Comparison of ENCODE assay signal across 14 cellular contexts in the genomic region with DNA sequence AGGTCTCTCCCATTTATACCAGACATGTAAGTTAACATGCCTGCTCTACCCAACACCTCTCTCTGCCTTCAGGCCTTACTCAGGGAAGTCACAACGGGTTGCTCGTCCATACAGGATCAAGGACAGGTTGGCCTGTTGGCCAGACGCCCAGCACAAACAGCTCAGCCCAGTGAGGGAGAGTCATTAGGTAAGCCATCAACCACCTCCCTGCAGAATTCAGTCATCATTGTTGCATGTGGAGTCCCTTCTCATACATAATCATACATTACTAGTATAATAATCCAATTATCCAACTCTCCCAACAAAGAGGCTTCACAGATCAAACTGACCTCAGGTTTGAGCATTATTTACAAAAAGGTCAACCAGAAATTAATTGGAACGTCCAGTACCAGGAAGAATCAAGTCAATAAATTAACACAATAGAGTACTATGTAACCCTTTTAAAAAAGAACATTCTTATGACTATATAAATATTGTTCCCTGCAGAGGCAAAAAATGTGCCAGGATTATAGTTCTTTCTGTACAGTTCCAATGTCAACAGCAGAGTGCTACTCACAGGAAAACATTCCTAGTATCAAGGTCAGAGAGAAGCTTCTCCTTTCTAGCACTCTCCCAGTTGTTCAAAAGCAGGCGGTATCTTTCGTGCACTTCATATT. TPM values are rescaled to one million over a fixed set of nuclear protein-coding genes. Genes with fewer than 3 reads are reported as not detected.
DNase-seq lines count a peak whose midpoint lies in the region; ATAC-seq and TF ChIP-seq lines count a peak whose summit lies in the region.
"Had no signal": no experiment of that assay in that cellular context is flagged by ENCODE, and none has a peak within 500 bp of the region (broad histone marks: within the 10 kb centered on the region; RNA-seq: fewer than 3 reads in every experiment).

No MANE protein-coding gene starts in this region.

- intact Hi-C loops in esophagus squamous epithelium (cut with DNase I) = no loop called here

- CTCF ChIA-PET in HEK293 (lab: Yijun Ruan, JAX) = interaction anchor here (0.8 to 0.9 kb wide), 2 partner anchors 12 to 81 kb away, joined by 3 to 5 read pairs; no protein-coding TSS in a partner anchor

- ATAC-seq in HG03469 (IDR thresholded peaks at IDR 0.05; ENCODE audit: unreplicated experiment) = no peak
- ATAC-seq in HG03571 (IDR thresholded peaks at IDR 0.05; ENCODE audit: unreplicated experiment) = no peak
- ATAC-seq: natural killer cell, Panc1 had no signal

- H3K36me3 ChIP-seq in HEK293 (ENCODE audit: control insufficient read depth in 2 of 2, insufficient read depth in 1 of 2, low read length in 2 of 2) (no peaks in the 10 kb centered on the region), esophagus squamous epithelium (no peaks in the 10 kb centered on the region)
- H3K36me3 ChIP-seq: BE2C had no signal

- POLR2A ChIA-PET in HEK293 (lab: Yijun Ruan, JAX) = interaction anchor here (0.6 kb wide), 1 partner anchor 12 kb away, joined by 3 read pairs; no protein-coding TSS in a partner anchor

- no peak overlapping the region for H3K4me3 ChIP-seq in HEK293 (ENCODE audit: low read depth, low read length)
- H3K4me3 ChIP-seq in esophagus squamous epithelium = no peak overlapping the region

- TF ChIP-seq CTCF in HEK293 (tag by site-specific recombination; IDR thresholded peaks at IDR 0.05) (no peak), esophagus squamous epithelium (IDR thresholded peaks at IDR 0.05) (no peak), osteocyte (IDR thresholded peaks at IDR 0.05) (no peak), chondrocyte (IDR thresholded peaks at IDR 0.05) (no peak)

- DNase-seq in NCI-H748 treated with DMSO at 0.1 percent for 48 hours (lab: John Stamatoyannopoulos, UW) (peak; percentile 58), esophagus squamous epithelium (lab: John Stamatoyannopoulos, UW) (no peak), osteocyte (ENCODE audit: extremely low spot score, unreplicated experiment) (no peak), NCI-H1436 treated with DMSO at 0.1 percent for 48 hours (lab: John Stamatoyannopoulos, UW) (no peak), chondrocyte (ENCODE audit: low spot score) (no peak)
- DNase-seq: amniotic stem cell, BE2C, endodermal cell, natural killer cell, NCI-H1930 had no signal

- H3K9me3 Mint-ChIP-seq in osteocyte (ENCODE audit: unreplicated experiment) (no peaks in the 10 kb centered on the region), chondrocyte (ENCODE audit: low read depth) (no peaks in the 10 kb centered on the region)
- H3K9me3 Mint-ChIP-seq: endodermal cell, natural killer cell had no signal

- H3K27ac ChIP-seq in HEK293 (ENCODE audit: extremely low read depth, low read depth, low read length) = no peak overlapping the region
- H3K27ac ChIP-seq in esophagus squamous epithelium = peak overlapping the region; percentile 3 to 61 (median 55)

- H3K36me3 Mint-ChIP-seq in osteocyte (ENCODE audit: unreplicated experiment) = no peaks in the 10 kb centered on the region
- peaks cover 3% of the 10 kb centered on the region for H3K36me3 Mint-ChIP-seq in chondrocyte (ENCODE audit: low read depth)
- H3K36me3 Mint-ChIP-seq: natural killer cell had no signal

- peaks cover 11% of the 10 kb centered on the region for H3K4me1 Mint-ChIP-seq in osteocyte (ENCODE audit: unreplicated experiment)
- peaks cover 12% of the 10 kb centered on the region for H3K4me1 Mint-ChIP-seq in chondrocyte (ENCODE audit: low read depth)
- H3K4me1 Mint-ChIP-seq: natural killer cell had no signal

- 55 to 73% methylated on average over 3 to 5 of the region's 6 CpGs for WGBS in esophagus squamous epithelium, 2 donors

- H3K27me3 ChIP-seq in esophagus squamous epithelium = no peaks in the 10 kb centered on the region
- H3K27me3 ChIP-seq: BE2C had no signal

- no peak overlapping the region for H3K4me3 Mint-ChIP-seq in osteocyte (ENCODE audit: unreplicated experiment)
- no peak overlapping the region for H3K4me3 Mint-ChIP-seq in chondrocyte (ENCODE audit: unreplicated experiment)
- H3K4me3 Mint-ChIP-seq: endodermal cell, natural killer cell had no signal

- H3K9me3 ChIP-seq in HEK293 (ENCODE audit: control insufficient read depth, insufficient read depth, low read depth, low read length) (no peaks in the 10 kb centered on the region), esophagus squamous epithelium (no peaks in the 10 kb centered on the region)
- H3K9me3 ChIP-seq: BE2C had no signal

- no peak for TF ChIP-seq POLR2A in esophagus squamous epithelium (IDR thresholded peaks at IDR 0.05)

- H3K4me1 ChIP-seq in HEK293 (ENCODE audit: control insufficient read depth, insufficient read depth, low read length) (no peaks in the 10 kb centered on the region), esophagus squamous epithelium (peaks cover 7 to 24% (median 10%) of the 10 kb centered on the region in 3 donors)

- H3K27ac Mint-ChIP-seq in osteocyte (ENCODE audit: unreplicated experiment) = peak overlapping the region; percentile 24
- no peak overlapping the region for H3K27ac Mint-ChIP-seq in chondrocyte (ENCODE audit: unreplicated experiment)
- H3K27ac Mint-ChIP-seq: endodermal cell, natural killer cell had no signal

- H3K27me3 Mint-ChIP-seq in osteocyte (ENCODE audit: unreplicated experiment) (no peaks in the 10 kb centered on the region), chondrocyte (ENCODE audit: low read depth) (no peaks in the 10 kb centered on the region)

TF ChIP-seq in HEK293, 187 proteins besides CTCF, POLR2A, EP300 and RAD21 (continues in another document):
- TF ChIP-seq ZNF214 (tag by site-specific recombination; IDR thresholded peaks at IDR 0.05; ENCODE audit: borderline replicate concordance) (no peak), ZNF23 (tag by site-specific recombination; IDR thresholded peaks at IDR 0.05; ENCODE audit: borderline replicate concordance) (no peak), SP2 (tag by site-specific recombination; IDR thresholded peaks at IDR 0.05) (no peak), GLIS2 (tag by site-specific recombination; IDR thresholded peaks at IDR 0.05) (no peak)
- TF ChIP-seq, protein P1, sequence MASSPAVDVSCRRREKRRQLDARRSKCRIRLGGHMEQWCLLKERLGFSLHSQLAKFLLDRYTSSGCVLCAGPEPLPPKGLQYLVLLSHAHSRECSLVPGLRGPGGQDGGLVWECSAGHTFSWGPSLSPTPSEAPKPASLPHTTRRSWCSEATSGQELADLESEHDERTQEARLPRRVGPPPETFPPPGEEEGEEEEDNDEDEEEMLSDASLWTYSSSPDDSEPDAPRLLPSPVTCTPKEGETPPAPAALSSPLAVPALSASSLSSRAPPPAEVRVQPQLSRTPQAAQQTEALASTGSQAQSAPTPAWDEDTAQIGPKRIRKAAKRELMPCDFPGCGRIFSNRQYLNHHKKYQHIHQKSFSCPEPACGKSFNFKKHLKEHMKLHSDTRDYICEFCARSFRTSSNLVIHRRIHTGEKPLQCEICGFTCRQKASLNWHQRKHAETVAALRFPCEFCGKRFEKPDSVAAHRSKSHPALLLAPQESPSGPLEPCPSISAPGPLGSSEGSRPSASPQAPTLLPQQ (tag by site-specific recombination; IDR thresholded peaks at IDR 0.05) = no peak
- TF ChIP-seq, protein P2, sequence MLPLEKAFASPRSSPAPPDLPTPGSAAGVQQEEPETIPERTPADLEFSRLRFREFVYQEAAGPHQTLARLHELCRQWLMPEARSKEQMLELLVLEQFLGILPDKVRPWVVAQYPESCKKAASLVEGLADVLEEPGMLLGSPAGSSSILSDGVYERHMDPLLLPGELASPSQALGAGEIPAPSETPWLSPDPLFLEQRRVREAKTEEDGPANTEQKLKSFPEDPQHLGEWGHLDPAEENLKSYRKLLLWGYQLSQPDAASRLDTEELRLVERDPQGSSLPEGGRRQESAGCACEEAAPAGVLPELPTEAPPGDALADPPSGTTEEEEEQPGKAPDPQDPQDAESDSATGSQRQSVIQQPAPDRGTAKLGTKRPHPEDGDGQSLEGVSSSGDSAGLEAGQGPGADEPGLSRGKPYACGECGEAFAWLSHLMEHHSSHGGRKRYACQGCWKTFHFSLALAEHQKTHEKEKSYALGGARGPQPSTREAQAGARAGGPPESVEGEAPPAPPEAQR (tag by site-specific recombination; IDR thresholded peaks at IDR 0.05) = no peak
- TF ChIP-seq, protein P3, sequence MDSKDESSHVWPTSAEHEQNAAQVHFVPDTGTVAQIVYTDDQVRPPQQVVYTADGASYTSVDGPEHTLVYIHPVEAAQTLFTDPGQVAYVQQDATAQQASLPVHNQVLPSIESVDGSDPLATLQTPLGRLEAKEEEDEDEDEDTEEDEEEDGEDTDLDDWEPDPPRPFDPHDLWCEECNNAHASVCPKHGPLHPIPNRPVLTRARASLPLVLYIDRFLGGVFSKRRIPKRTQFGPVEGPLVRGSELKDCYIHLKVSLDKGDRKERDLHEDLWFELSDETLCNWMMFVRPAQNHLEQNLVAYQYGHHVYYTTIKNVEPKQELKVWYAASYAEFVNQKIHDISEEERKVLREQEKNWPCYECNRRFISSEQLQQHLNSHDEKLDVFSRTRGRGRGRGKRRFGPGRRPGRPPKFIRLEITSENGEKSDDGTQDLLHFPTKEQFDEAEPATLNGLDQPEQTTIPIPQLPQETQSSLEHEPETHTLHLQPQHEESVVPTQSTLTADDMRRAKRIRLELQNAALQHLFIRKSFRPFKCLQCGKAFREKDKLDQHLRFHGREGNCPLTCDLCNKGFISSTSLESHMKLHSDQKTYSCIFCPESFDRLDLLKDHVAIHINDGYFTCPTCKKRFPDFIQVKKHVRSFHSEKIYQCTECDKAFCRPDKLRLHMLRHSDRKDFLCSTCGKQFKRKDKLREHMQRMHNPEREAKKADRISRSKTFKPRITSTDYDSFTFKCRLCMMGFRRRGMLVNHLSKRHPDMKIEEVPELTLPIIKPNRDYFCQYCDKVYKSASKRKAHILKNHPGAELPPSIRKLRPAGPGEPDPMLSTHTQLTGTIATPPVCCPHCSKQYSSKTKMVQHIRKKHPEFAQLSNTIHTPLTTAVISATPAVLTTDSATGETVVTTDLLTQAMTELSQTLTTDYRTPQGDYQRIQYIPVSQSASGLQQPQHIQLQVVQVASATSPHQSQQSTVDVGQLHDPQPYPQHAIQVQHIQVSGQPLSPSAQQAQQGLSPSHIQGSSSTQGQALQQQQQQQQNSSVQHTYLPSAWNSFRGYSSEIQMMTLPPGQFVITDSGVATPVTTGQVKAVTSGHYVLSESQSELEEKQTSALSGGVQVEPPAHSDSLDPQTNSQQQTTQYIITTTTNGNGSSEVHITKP (tag by site-specific recombination; IDR thresholded peaks at IDR 0.05) = no peak
- TF ChIP-seq, protein P4, sequence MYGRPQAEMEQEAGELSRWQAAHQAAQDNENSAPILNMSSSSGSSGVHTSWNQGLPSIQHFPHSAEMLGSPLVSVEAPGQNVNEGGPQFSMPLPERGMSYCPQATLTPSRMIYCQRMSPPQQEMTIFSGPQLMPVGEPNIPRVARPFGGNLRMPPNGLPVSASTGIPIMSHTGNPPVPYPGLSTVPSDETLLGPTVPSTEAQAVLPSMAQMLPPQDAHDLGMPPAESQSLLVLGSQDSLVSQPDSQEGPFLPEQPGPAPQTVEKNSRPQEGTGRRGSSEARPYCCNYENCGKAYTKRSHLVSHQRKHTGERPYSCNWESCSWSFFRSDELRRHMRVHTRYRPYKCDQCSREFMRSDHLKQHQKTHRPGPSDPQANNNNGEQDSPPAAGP (tag by site-specific recombination; IDR thresholded peaks at IDR 0.05) = no peak

RNA-seq across cellular contexts. Expression of a gene that starts 33.2 kb away (rescaled TPM):
- total RNA-seq in esophagus squamous epithelium (10 to 100 TPM; 30.9 to 59.0 (median 39.4) TPM), osteocyte (3.2 and 6.3 TPM in 2 replicates), chondrocyte (5.9 to 6.9 TPM (median 6.1 TPM) in 3 replicates)
